Comparison of ENCODE assay signal across 1 cellular context in the genomic region with DNA sequence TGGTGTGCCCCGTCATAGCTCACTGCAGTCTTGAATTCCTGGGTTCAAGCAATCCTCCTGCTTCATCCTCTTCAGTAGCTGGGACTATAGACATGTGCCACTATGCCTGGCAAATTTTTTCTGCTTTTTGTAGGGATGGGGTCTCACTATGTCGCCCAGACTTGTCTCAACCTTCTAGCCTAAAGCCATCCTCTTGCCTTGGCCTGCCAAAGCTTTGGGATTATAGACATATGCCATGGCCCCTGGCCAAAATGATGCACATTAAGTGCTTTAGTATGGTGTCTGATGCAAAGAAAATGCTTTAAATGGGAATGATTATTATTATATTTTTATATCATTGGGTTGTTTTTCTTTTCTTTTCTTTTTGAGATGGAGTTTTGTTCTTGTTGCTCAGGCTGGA.
TF ChIP-seq lines count a peak whose summit lies in the region.

No MANE protein-coding gene starts in this region.

TF ChIP-seq in GM23338, 12 proteins besides CTCF, POLR2A, EP300 and RAD21 (continued from another document):
- TF ChIP-seq, protein P1, sequence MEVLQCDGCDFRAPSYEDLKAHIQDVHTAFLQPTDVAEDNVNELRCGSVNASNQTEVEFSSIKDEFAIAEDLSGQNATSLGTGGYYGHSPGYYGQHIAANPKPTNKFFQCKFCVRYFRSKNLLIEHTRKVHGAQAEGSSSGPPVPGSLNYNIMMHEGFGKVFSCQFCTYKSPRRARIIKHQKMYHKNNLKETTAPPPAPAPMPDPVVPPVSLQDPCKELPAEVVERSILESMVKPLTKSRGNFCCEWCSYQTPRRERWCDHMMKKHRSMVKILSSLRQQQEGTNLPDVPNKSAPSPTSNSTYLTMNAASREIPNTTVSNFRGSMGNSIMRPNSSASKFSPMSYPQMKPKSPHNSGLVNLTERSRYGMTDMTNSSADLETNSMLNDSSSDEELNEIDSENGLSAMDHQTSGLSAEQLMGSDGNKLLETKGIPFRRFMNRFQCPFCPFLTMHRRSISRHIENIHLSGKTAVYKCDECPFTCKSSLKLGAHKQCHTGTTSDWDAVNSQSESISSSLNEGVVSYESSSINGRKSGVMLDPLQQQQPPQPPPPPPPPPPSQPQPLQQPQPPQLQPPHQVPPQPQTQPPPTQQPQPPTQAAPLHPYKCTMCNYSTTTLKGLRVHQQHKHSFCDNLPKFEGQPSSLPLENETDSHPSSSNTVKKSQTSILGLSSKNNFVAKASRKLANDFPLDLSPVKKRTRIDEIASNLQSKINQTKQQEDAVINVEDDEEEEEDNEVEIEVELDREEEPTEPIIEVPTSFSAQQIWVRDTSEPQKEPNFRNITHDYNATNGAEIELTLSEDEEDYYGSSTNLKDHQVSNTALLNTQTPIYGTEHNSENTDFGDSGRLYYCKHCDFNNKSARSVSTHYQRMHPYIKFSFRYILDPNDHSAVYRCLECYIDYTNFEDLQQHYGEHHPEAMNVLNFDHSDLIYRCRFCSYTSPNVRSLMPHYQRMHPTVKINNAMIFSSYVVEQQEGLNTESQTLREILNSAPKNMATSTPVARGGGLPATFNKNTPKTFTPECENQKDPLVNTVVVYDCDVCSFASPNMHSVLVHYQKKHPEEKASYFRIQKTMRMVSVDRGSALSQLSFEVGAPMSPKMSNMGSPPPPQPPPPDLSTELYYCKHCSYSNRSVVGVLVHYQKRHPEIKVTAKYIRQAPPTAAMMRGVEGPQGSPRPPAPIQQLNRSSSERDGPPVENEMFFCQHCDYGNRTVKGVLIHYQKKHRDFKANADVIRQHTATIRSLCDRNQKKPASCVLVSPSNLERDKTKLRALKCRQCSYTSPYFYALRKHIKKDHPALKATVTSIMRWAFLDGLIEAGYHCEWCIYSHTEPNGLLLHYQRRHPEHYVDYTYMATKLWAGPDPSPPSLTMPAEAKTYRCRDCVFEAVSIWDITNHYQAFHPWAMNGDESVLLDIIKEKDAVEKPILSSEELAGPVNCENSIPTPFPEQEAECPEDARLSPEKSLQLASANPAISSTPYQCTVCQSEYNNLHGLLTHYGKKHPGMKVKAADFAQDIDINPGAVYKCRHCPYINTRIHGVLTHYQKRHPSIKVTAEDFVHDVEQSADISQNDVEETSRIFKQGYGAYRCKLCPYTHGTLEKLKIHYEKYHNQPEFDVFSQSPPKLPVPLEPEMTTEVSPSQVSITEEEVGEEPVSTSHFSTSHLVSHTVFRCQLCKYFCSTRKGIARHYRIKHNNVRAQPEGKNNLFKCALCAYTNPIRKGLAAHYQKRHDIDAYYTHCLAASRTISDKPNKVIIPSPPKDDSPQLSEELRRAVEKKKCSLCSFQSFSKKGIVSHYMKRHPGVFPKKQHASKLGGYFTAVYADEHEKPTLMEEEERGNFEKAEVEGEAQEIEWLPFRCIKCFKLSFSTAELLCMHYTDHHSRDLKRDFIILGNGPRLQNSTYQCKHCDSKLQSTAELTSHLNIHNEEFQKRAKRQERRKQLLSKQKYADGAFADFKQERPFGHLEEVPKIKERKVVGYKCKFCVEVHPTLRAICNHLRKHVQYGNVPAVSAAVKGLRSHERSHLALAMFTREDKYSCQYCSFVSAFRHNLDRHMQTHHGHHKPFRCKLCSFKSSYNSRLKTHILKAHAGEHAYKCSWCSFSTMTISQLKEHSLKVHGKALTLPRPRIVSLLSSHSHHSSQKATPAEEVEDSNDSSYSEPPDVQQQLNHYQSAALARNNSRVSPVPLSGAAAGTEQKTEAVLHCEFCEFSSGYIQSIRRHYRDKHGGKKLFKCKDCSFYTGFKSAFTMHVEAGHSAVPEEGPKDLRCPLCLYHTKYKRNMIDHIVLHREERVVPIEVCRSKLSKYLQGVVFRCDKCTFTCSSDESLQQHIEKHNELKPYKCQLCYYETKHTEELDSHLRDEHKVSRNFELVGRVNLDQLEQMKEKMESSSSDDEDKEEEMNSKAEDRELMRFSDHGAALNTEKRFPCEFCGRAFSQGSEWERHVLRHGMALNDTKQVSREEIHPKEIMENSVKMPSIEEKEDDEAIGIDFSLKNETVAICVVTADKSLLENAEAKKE (CRISPR knock-in tag; IDR thresholded peaks at IDR 0.05) = no peak
- TF ChIP-seq, protein P2, sequence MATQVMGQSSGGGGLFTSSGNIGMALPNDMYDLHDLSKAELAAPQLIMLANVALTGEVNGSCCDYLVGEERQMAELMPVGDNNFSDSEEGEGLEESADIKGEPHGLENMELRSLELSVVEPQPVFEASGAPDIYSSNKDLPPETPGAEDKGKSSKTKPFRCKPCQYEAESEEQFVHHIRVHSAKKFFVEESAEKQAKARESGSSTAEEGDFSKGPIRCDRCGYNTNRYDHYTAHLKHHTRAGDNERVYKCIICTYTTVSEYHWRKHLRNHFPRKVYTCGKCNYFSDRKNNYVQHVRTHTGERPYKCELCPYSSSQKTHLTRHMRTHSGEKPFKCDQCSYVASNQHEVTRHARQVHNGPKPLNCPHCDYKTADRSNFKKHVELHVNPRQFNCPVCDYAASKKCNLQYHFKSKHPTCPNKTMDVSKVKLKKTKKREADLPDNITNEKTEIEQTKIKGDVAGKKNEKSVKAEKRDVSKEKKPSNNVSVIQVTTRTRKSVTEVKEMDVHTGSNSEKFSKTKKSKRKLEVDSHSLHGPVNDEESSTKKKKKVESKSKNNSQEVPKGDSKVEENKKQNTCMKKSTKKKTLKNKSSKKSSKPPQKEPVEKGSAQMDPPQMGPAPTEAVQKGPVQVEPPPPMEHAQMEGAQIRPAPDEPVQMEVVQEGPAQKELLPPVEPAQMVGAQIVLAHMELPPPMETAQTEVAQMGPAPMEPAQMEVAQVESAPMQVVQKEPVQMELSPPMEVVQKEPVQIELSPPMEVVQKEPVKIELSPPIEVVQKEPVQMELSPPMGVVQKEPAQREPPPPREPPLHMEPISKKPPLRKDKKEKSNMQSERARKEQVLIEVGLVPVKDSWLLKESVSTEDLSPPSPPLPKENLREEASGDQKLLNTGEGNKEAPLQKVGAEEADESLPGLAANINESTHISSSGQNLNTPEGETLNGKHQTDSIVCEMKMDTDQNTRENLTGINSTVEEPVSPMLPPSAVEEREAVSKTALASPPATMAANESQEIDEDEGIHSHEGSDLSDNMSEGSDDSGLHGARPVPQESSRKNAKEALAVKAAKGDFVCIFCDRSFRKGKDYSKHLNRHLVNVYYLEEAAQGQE (IDR thresholded peaks at IDR 0.05; ENCODE audit: unreplicated experiment) = no peak
- TF ChIP-seq, protein P3, sequence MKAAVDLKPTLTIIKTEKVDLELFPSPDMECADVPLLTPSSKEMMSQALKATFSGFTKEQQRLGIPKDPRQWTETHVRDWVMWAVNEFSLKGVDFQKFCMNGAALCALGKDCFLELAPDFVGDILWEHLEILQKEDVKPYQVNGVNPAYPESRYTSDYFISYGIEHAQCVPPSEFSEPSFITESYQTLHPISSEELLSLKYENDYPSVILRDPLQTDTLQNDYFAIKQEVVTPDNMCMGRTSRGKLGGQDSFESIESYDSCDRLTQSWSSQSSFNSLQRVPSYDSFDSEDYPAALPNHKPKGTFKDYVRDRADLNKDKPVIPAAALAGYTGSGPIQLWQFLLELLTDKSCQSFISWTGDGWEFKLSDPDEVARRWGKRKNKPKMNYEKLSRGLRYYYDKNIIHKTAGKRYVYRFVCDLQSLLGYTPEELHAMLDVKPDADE (IDR thresholded peaks at IDR 0.05) = no peak
- TF ChIP-seq JUNB (IDR thresholded peaks at IDR 0.05; ENCODE audit: unreplicated experiment) (no peak), POLR2AphosphoS5 (IDR thresholded peaks at IDR 0.05; ENCODE audit: low read depth) (no peak), NANOG (IDR thresholded peaks at IDR 0.05; ENCODE audit: borderline replicate concordance) (no peak), ZNF331 (CRISPR knock-in tag; IDR thresholded peaks at IDR 0.05; ENCODE audit: low read depth) (no peak)
